In the genomic region with DNA sequence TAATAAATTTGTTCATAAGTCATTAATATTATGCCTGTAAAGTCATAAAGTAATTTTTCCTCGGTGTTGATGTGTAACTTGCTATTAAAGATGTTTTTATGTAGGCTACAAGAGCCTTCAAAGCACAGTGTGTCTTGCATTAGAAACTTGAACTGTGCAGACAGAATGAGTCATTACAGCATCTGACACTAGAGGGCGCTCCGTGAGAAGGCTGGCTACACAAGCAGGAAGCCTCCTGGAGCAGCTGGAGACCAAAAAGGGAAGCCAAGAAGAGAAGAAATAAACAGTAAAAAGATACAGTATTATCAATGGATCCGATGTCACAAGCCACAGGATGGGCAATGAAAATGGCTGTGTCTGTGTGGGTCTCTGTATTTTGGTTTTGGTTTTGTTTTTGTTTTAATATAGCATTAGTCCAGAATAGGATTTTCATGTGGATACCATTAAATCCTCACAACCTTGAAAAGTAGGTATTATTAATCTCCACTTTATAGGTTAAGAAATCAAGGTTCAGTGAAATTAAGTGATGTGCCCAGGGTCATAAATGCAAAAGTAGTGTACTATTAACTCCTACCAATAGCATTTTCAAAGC, we compare ENCODE assay signal across 8 cellular contexts. TPM values are rescaled to one million over a fixed set of nuclear protein-coding genes. Genes with fewer than 3 reads are reported as not detected.
DNase-seq lines count a peak whose midpoint lies in the region; ATAC-seq and TF ChIP-seq lines count a peak whose summit lies in the region.

No MANE protein-coding gene starts in this region.

- no peaks in the 10 kb centered on the region for H3K9me3 ChIP-seq in AG04450 (ENCODE audit: control insufficient read depth, insufficient read depth, low read length)

- CTCF ChIA-PET in AG04450 (lab: Charles Lee): interaction anchor here (0.6 to 5.1 kb wide), 19 partner anchors 8 to 214 kb away, joined by 3 to 76 read pairs (median 3); no protein-coding TSS in a partner anchor

- no peaks in the 10 kb centered on the region for H3K27me3 ChIP-seq in AG04450 (ENCODE audit: control insufficient read depth, insufficient read depth, low read length)

- H3K27ac ChIP-seq in AG04450 (ENCODE audit: low read depth, low read length): no peak overlapping the region
- H3K27ac ChIP-seq in caudate nucleus (ENCODE audit: low read depth, low read length): no peak overlapping the region

- DNase-seq in AG04450 (ENCODE audit: low read depth, low spot score) (peak; percentile 78), NCI-H446 (lab: John Stamatoyannopoulos, UW) (peak; percentile 85 to 91), caudate nucleus (lab: John Stamatoyannopoulos, UW) (peak in 59 of 61 donors; percentile 7 to 93 (median 73)), kidney glomerular epithelial cell (lab: John Stamatoyannopoulos, UW) (peak; percentile 87)
- DNase-seq in activated CD4-positive, CD25-positive, alpha-beta regulatory T cell (lab: John Stamatoyannopoulos, UW): peak; percentile 59 to 80 (median 64)
- peak; percentile 90 to 92 for DNase-seq in stimulated activated CD4-positive, alpha-beta T cell treated with anti-CD3 and anti-CD28 coated beads, Interleukin-2, amount 100 ng/mL, for 48 hours

- no peak overlapping the region for H3K4me3 ChIP-seq in AG04450 (ENCODE audit: low read depth, low read length)

- POLR2A ChIA-PET in AG04450 (lab: Yijun Ruan, JAX): interaction anchor here (0.9 kb wide), 1 partner anchor 170 kb away, joined by 4 read pairs; no protein-coding TSS in a partner anchor

- ATAC-seq in GM18520 (IDR thresholded peaks at IDR 0.05; ENCODE audit: unreplicated experiment) (peak; percentile 66), HG03103 (IDR thresholded peaks at IDR 0.05; ENCODE audit: low read depth, unreplicated experiment) (peak; percentile 78)

- peak; percentile 96 for TF ChIP-seq CTCF in AG04450 (IDR thresholded peaks at IDR 0.05; ENCODE audit: low read depth, low read length)

RNA-seq across cellular contexts. Expression of a gene that starts 16.1 kb away (rescaled TPM):
- polyA plus RNA-seq in AG04450 (2011; rRNA removed): 41.1 and 48.7 TPM in 2 replicates
- polyA minus RNA-seq in AG04450 (2011; rRNA and poly(A)+ RNA removed): 49.3 and 51.0 TPM in 2 replicates
